8 cellular contexts compared by ENCODE assay signal in the genomic region with DNA sequence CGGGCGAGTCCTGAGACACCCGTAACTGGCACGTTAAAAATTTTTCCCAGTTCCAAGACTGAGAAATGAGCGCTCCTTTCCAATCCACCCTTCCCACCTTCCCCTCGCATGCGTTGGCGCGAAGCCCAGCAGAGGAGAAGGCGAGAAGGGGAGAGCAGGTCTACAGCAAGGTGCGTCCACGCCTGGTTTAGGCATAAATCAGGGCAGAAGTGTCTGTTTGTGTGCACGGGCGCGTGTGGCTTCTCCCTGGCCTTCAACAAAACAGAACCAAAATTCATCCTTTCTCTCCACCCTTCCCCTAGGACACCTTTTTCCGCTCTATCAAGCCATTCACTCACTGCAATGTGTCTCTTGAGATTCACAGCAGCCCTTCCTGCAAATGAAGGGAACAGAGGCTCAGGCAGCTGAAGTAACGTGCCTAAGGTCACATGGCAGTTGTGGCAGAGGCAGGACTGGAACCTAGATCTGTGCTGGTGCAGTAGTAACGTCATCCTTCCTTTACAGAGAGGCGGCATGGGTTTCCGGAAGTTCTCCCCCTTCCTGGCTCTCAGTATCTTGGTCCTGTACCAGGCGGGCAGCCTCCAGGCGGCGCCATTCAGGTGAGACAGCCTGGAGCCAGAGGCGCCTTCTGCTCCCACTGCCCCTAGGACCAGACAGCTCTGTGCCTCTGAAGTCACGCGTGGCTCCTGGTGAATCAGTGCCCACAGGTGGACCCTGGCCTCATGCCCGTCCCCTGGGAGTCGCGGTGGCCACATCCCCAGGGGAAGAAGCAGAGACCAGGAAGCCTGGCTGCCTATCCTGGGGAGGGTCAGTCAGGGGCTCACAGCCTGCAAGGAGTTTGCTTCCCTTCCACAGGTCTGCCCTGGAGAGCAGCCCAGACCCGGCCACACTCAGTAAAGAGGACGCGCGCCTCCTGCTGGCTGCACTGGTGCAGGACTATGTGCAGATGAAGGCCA. TPM values are rescaled to one million over a fixed set of nuclear protein-coding genes. Genes with fewer than 3 reads are reported as not detected.
DNase-seq lines count a peak whose midpoint lies in the region; ATAC-seq, FAIRE-seq and TF ChIP-seq lines count a peak whose summit lies in the region.

No MANE protein-coding gene starts in this region.

- H3K4me2 ChIP-seq in A549 (peak overlapping the region; percentile 99), mammary epithelial cell (ENCODE audit: insufficient read depth, low read depth, low read length) (peak overlapping the region; percentile 64)

- DNase-seq in A549 (ENCODE audit: low read depth in 1 of 2, low spot score in 1 of 2): peak; percentile 69 to 85
- peak; percentile 75 for DNase-seq in NCI-H2107 (lab: John Stamatoyannopoulos, UW)
- DNase-seq in WERI-Rb-1: peak; percentile 79
- DNase-seq in mammary epithelial cell: peak; percentile 68
- DNase-seq in iris pigment epithelial cell (ENCODE audit: low read depth): peak; percentile 62
- DNase-seq in stimulated activated CD4-positive, alpha-beta T cell treated with anti-CD3 and anti-CD28 coated beads, Interleukin-15, amount 100 ng/mL, for 48 hours (ENCODE audit: low read depth in 2 of 2): peak; percentile 81 to 91

- peak overlapping the region; percentile 74 for H2AFZ ChIP-seq in mammary epithelial cell (ENCODE audit: low read depth, low read length)

- H3K27me3 ChIP-seq in WERI-Rb-1 (ENCODE audit: insufficient read depth, low read depth, severe bottlenecking): peaks cover 76% of the 10 kb centered on the region
- H3K27me3 ChIP-seq in mammary epithelial cell (ENCODE audit: insufficient read depth, low read length): peaks cover 6% of the 10 kb centered on the region

- POLR2A ChIA-PET in A549 (lab: Yijun Ruan, JAX): interaction anchor here (0.7 kb wide), 1 partner anchor 183 kb away, joined by 3 read pairs; the partner anchor contains the start of gene CYP2R1

- in situ Hi-C loops in mammary epithelial cell (cut with MboI; ENCODE audit: low sequenced_read_pairs in 2 of 2): loop anchor here (10.0 kb wide), 2 partner anchors 100 to 160 kb away; partner anchors contain the start of gene CALCA (in 1 of the 2)

- H3K27ac ChIP-seq in A549 (peak overlapping the region in 1 of 2 experiments; percentile 70; a peak in 3 of 6 replicates), WERI-Rb-1 (no peak overlapping the region), mammary epithelial cell (ENCODE audit: insufficient read depth, low read depth, low read length) (no peak overlapping the region)

- no peak overlapping the region for H3K9ac ChIP-seq in mammary epithelial cell (ENCODE audit: insufficient read depth, low read length)

- no peak for TF ChIP-seq EP300 in A549 (IDR thresholded peaks at IDR 0.05)

- ATAC-seq in A549: peak; percentile 80 to 96
- ATAC-seq in GM18858 (IDR thresholded peaks at IDR 0.05; ENCODE audit: unreplicated experiment): peak; percentile 86
- ATAC-seq in HG03066 (IDR thresholded peaks at IDR 0.05; ENCODE audit: low read depth, unreplicated experiment): peak; percentile 90

- intact Hi-C loops in mammary epithelial cell (cut with micrococcal nuclease): loop anchor here (1.0 to 10.0 kb wide), 8 partner anchors 21 to 1540 kb away; no protein-coding TSS in a partner anchor

- H3K9me3 ChIP-seq in A549 (no peaks in the 10 kb centered on the region), WERI-Rb-1 (ENCODE audit: severe bottlenecking) (no peaks in the 10 kb centered on the region), mammary epithelial cell (replicated peaks; ENCODE audit: insufficient read depth, low read length) (no peaks in the 10 kb centered on the region)

- no peaks in the 10 kb centered on the region for H4K20me1 ChIP-seq in mammary epithelial cell (ENCODE audit: insufficient read depth, low read length)

- no peaks in the 10 kb centered on the region for H3K36me3 ChIP-seq in WERI-Rb-1
- H3K36me3 ChIP-seq in mammary epithelial cell (ENCODE audit: insufficient read depth, low read length): no peaks in the 10 kb centered on the region

- peak; percentile 79 to 80 for TF ChIP-seq RAD21 in A549 (conservative IDR thresholded peaks at IDR 0.05 in 1 of 2, IDR thresholded peaks at IDR 0.05 in 1 of 2)

- dilution Hi-C loops in mammary epithelial cell (cut with HindIII; ENCODE audit: low sequenced_read_pairs): loop anchor here (5.0 kb wide), 1 partner anchor 92 kb away; no protein-coding TSS in a partner anchor

- H3K79me2 ChIP-seq in mammary epithelial cell (ENCODE audit: insufficient read depth, low read length): no peaks in the 10 kb centered on the region

- WGBS in A549 (ENCODE audit: missing lambda C conversion rate): 7% methylated on average over 20 of the region's 33 CpGs
- 5% methylated on average over 19 of the region's 33 CpGs for WGBS in mammary epithelial cell (ENCODE audit: low coverage, missing lambda C conversion rate)

- CTCF ChIA-PET in A549 (lab: Yijun Ruan, JAX): interaction anchor here (0.8 to 5.1 kb wide), 57 partner anchors 8 to 540 kb away, joined by 3 to 129 read pairs (median 5); partner anchors contain the start of gene CYP2R1
- CTCF ChIA-PET in mammary epithelial cell (lab: Charles Lee; ENCODE audit: low non-redundant PET): interaction anchor here (0.6 to 3.6 kb wide), 9 partner anchors 11 to 242 kb away, joined by 3 to 22 read pairs (median 4); no protein-coding TSS in a partner anchor

- TF ChIP-seq CTCF in A549 (IDR thresholded peaks at IDR 0.05): peak; percentile 78
- TF ChIP-seq CTCF in WERI-Rb-1 (IDR thresholded peaks at IDR 0.05; ENCODE audit: low read depth, low read length): peak; percentile 85
- peak; percentile 76 to 85 for TF ChIP-seq CTCF in mammary epithelial cell (conservative IDR thresholded peaks at IDR 0.05 in 1 of 2, IDR thresholded peaks at IDR 0.05 in 1 of 2; ENCODE audit: extremely low read depth in 1 of 2, insufficient read depth in 1 of 2, low read depth in 1 of 2, low read length in 2 of 2)

- H3K4me1 ChIP-seq in A549: peaks cover 17% of the 10 kb centered on the region
- H3K4me1 ChIP-seq in mammary epithelial cell (ENCODE audit: insufficient read depth, low read length): peaks cover 16% of the 10 kb centered on the region

- no peak for TF ChIP-seq POLR2A in A549 (IDR thresholded peaks at IDR 0.05; ENCODE audit: low read length)

- FAIRE-seq in A549 (lab: Jason Lieb, UNC): no peak

- BruUV-seq in mammary epithelial cell (replicated peaks; lab: Mats Ljungman, UMichigan): no TSS peak

- H3K4me3 ChIP-seq in A549 (peak overlapping the region; percentile 49), WERI-Rb-1 (ENCODE audit: low read depth, low read length) (no peak overlapping the region), mammary epithelial cell (replicated peaks in 1 of 3; ENCODE audit: insufficient read depth in 1 of 3, low read depth in 2 of 3, low read length in 3 of 3) (peak overlapping the region in 2 of 3 experiments; percentile 6 to 26)

TF ChIP-seq in A549, 52 proteins besides CTCF, POLR2A, EP300 and RAD21 (continues in another document):
- no peak for TF ChIP-seq NPAS2 (CRISPR knock-in tag; IDR thresholded peaks at IDR 0.05; ENCODE audit: borderline replicate concordance)
- peak; percentile 54; the same call in 1 of the 2 replicates for TF ChIP-seq E2F6 (IDR thresholded peaks at IDR 0.05; ENCODE audit: borderline replicate concordance, low read depth)
- TF ChIP-seq, protein P1, sequence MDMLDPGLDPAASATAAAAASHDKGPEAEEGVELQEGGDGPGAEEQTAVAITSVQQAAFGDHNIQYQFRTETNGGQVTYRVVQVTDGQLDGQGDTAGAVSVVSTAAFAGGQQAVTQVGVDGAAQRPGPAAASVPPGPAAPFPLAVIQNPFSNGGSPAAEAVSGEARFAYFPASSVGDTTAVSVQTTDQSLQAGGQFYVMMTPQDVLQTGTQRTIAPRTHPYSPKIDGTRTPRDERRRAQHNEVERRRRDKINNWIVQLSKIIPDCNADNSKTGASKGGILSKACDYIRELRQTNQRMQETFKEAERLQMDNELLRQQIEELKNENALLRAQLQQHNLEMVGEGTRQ (IDR thresholded peaks at IDR 0.05): peak; percentile 57
- no peak for TF ChIP-seq ESRRA (IDR thresholded peaks at IDR 0.05; ENCODE audit: borderline replicate concordance, low read length)
- no peak for TF ChIP-seq ZNF302 (CRISPR knock-in tag; IDR thresholded peaks at IDR 0.05)
- TF ChIP-seq, protein P2, sequence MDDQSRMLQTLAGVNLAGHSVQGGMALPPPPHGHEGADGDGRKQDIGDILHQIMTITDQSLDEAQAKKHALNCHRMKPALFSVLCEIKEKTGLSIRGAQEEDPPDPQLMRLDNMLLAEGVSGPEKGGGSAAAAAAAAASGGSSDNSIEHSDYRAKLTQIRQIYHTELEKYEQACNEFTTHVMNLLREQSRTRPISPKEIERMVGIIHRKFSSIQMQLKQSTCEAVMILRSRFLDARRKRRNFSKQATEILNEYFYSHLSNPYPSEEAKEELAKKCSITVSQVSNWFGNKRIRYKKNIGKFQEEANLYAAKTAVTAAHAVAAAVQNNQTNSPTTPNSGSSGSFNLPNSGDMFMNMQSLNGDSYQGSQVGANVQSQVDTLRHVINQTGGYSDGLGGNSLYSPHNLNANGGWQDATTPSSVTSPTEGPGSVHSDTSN (IDR thresholded peaks at IDR 0.05): no peak
- no peak for TF ChIP-seq JUN (IDR thresholded peaks at IDR 0.05)
- no peak for TF ChIP-seq RARB (CRISPR knock-in tag; IDR thresholded peaks at IDR 0.05)
- TF ChIP-seq MAZ (IDR thresholded peaks at IDR 0.05; ENCODE audit: borderline replicate concordance, low read depth, low read length): no peak

RNA-seq across cellular contexts. Expression of gene CALCB, which starts 1.1 kb away (rescaled TPM):
- 0.38 and 0.39 TPM in 2 replicates for polyA plus RNA-seq in A549 (2011; rRNA removed)
- 0.03 and 0.06 TPM in 2 replicates for polyA plus RNA-seq in A549 (2012; cell fraction: cytosol; rRNA removed)
- polyA plus RNA-seq in A549 (2012; cell fraction: nucleus; rRNA removed): 0.02 TPM in 1 of 2 replicates, not detected in the other
- 0.08 TPM in 1 of 3 replicates, not detected in the others for polyA plus RNA-seq in A549 (2017; fragmentation: RNase III; extraction: RNeasy Plus Mini Kit Qiagen cat#74134 plus additional on column Dnase treatment)
- polyA minus RNA-seq in A549 (2011; rRNA and poly(A)+ RNA removed): 0.19 TPM in 1 of 2 replicates, not detected in the other
- under 1 TPM; 0.33 to 0.99 TPM for total RNA-seq in mammary epithelial cell
- polyA plus RNA-seq in mammary epithelial cell: not detected
- polyA minus RNA-seq in mammary epithelial cell: not detected

RNA-seq across cellular contexts. Expression of gene INSC, which starts 40.2 kb away (rescaled TPM):
- polyA plus RNA-seq in A549 (2011; rRNA removed) (not detected in 2 replicates), A549 (2017; fragmentation: RNase III; extraction: RNeasy Plus Mini Kit Qiagen cat#74134 plus additional on column Dnase treatment) (not detected in 3 replicates), mammary epithelial cell (0.63 TPM)
- not detected in 2 replicates for polyA plus RNA-seq in A549 (2012; cell fraction: cytosol; rRNA removed)
- 0.07 TPM in 1 of 2 replicates, not detected in the other for polyA plus RNA-seq in A549 (2012; cell fraction: nucleus; rRNA removed)
- polyA minus RNA-seq in A549 (2011; rRNA and poly(A)+ RNA removed): not detected in 2 replicates
- 1 to 10 TPM in 1 of 2 donors, under 1 TPM in 1; 0.67 to 2.0 TPM for total RNA-seq in mammary epithelial cell
- 15.4 TPM for polyA minus RNA-seq in mammary epithelial cell
